11 cellular contexts compared by ENCODE assay signal in genomic region chr11:121367434-121367833, GRCh38.
A peak's percentile ranks its signal among the peaks of the same experiment; 100 is the strongest.
DNase-seq lines count a peak whose midpoint lies in the region; ATAC-seq, FAIRE-seq and TF ChIP-seq lines count a peak whose summit lies in the region.
"Had no signal": no experiment of that assay in that cellular context is flagged by ENCODE, and none has a peak within 500 bp of the region (broad histone marks: within the 10 kb centered on the region; RNA-seq: fewer than 3 reads in every experiment).

No MANE protein-coding gene starts in this region.

- DNase-seq in DMS53 (lab: John Stamatoyannopoulos, UW): peak; percentile 24
- no peak for DNase-seq in DMS53 treated with DMSO at 0.1 percent for 48 hours (lab: John Stamatoyannopoulos, UW; ENCODE audit: unreplicated experiment)
- peak; percentile 10 for DNase-seq in activated T-helper 2 cell treated with anti-CD3 and anti-CD28 coated beads, Interferon-gamma antibody, Interleukin-2, Interleukin-4, amounts not matched to agents 10 μg/mL and 5 μg/mL and 100 μg/mL, durations not matched to agents 14 hours and 24 hours and 36 hours (ENCODE audit: low spot score)
- DNase-seq in naive B cell: peak; percentile 71
- DNase-seq in D721Med (ENCODE audit: insufficient read length, low spot score): no peak
- no peak for DNase-seq in SK-N-DZ (ENCODE audit: low spot score)
- DNase-seq: upper lobe of left lung had no signal

- H3K4me1 Mint-ChIP-seq in activated T-helper 2 cell treated with anti-CD3 and anti-CD28 coated beads, Interferon-gamma antibody, Interleukin-2, Interleukin-4, amounts not matched to agents 10 μg/mL and 5 μg/mL and 100 μg/mL, durations not matched to agents 14 hours and 24 hours and 36 hours (ENCODE audit: low read depth): peaks cover 29% of the 10 kb centered on the region
- peaks cover 40 to 48% (median 44%) of the 10 kb centered on the region in 3 donors for H3K4me1 Mint-ChIP-seq in naive B cell

- no peak for TF ChIP-seq CTCF in D721Med (IDR thresholded peaks at IDR 0.05; ENCODE audit: insufficient read depth, missing control alignments)

- intact Hi-C loops in activated T-helper 2 cell treated with anti-CD3 and anti-CD28 coated beads, Interferon-gamma antibody, Interleukin-2, Interleukin-4, amounts not matched to agents 10 μg/mL and 5 μg/mL and 100 μg/mL, durations not matched to agents 14 hours and 24 hours and 36 hours (cut with micrococcal nuclease): no loop called here

- H3K27me3 Mint-ChIP-seq in activated T-helper 2 cell treated with anti-CD3 and anti-CD28 coated beads, Interferon-gamma antibody, Interleukin-2, Interleukin-4, amounts not matched to agents 10 μg/mL and 5 μg/mL and 100 μg/mL, durations not matched to agents 14 hours and 24 hours and 36 hours (ENCODE audit: low read depth): no peaks in the 10 kb centered on the region
- no peaks in the 10 kb centered on the region for H3K27me3 Mint-ChIP-seq in naive B cell

- H3K9me3 Mint-ChIP-seq in activated T-helper 2 cell treated with anti-CD3 and anti-CD28 coated beads, Interferon-gamma antibody, Interleukin-2, Interleukin-4, amounts not matched to agents 10 μg/mL and 5 μg/mL and 100 μg/mL, durations not matched to agents 14 hours and 24 hours and 36 hours: peaks cover 6% of the 10 kb centered on the region
- H3K9me3 Mint-ChIP-seq in naive B cell: no peaks in the 10 kb centered on the region

- peak; percentile 76 for ATAC-seq in GM19468 (IDR thresholded peaks at IDR 0.05; ENCODE audit: extremely low read depth, unreplicated experiment)
- ATAC-seq in HG03460 (IDR thresholded peaks at IDR 0.05; ENCODE audit: unreplicated experiment): peak; percentile 92
- ATAC-seq in naive B cell (ENCODE audit: low read depth in 2 of 2): peak; percentile 99 to 100

- peak overlapping the region; percentile 62 for H3K4me3 Mint-ChIP-seq in activated T-helper 2 cell treated with anti-CD3 and anti-CD28 coated beads, Interferon-gamma antibody, Interleukin-2, Interleukin-4, amounts not matched to agents 10 μg/mL and 5 μg/mL and 100 μg/mL, durations not matched to agents 14 hours and 24 hours and 36 hours (ENCODE audit: low read depth)
- H3K4me3 Mint-ChIP-seq in naive B cell: peak overlapping the region; percentile 5 to 89 (median 76)

- FAIRE-seq in D721Med (lab: Jason Lieb, UNC): no peak
- FAIRE-seq: A204.1, islet of Langerhans had no signal

- H3K27ac Mint-ChIP-seq in activated T-helper 2 cell treated with anti-CD3 and anti-CD28 coated beads, Interferon-gamma antibody, Interleukin-2, Interleukin-4, amounts not matched to agents 10 μg/mL and 5 μg/mL and 100 μg/mL, durations not matched to agents 14 hours and 24 hours and 36 hours: peak overlapping the region; percentile 70
- peak overlapping the region; percentile 88 to 96 (median 91) for H3K27ac Mint-ChIP-seq in naive B cell

- H3K36me3 Mint-ChIP-seq in activated T-helper 2 cell treated with anti-CD3 and anti-CD28 coated beads, Interferon-gamma antibody, Interleukin-2, Interleukin-4, amounts not matched to agents 10 μg/mL and 5 μg/mL and 100 μg/mL, durations not matched to agents 14 hours and 24 hours and 36 hours (ENCODE audit: low read depth): no peaks in the 10 kb centered on the region
- H3K36me3 Mint-ChIP-seq in naive B cell: no peaks in the 10 kb centered on the region

Comparison
In these comparisons a context has a peak if more than half of its experiments do, and no peak if none do; other contexts are left out.
1. DNase-seq: peak in DMS53 (single experiment), activated T-helper 2 cell treated with anti-CD3 and anti-CD28 coated beads, Interferon-gamma antibody, Interleukin-2, Interleukin-4, amounts not matched to agents 10 μg/mL and 5 μg/mL and 100 μg/mL, durations not matched to agents 14 hours and 24 hours and 36 hours (single experiment) and naive B cell (single experiment); none in DMS53 treated with DMSO at 0.1 percent for 48 hours (single experiment), D721Med (single experiment) and SK-N-DZ (single experiment).
2. Peak in every context shown above with its lines, with median percentiles within 50 percentile points of each other: ATAC-seq.